ENCODE assay signal across 11 cellular contexts in the genomic region with DNA sequence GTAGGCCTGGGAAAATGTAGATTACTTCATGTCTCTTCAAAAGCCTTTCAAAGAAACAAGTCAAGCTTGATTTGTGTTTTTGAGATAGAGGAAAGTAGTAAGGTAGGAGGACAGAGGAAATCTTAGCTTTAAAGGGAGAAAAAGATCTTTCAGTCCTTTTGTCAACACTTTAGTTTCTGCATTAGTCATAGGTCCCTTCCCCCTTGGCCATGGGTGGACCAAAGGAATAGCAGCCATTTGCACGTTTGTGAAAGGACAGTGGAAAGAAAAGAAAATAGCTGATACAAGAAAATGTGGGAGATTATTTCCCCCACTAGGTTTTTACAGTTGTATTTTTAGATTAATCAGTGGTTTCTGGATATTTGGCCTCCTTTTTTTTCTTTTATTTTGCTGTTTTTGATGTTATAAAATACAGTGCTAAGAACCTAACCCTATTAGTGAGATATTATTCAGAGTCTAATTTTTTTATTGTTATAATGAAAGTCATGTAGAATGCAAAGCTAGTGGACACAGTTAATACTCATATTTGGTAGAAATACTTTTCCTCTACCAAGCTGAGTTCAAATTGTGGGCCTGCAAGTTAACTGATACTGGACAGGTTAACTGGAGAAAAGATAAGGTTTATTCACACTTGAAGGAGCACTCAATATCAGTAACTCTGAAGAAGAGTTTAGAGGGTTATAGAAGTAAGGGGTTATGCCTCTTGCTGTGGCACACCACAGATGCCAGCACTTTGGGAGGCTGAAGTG.
A peak's percentile ranks its signal among the peaks of the same experiment; 100 is the strongest.
DNase-seq lines count a peak whose midpoint lies in the region; ATAC-seq lines count a peak whose summit lies in the region.
"Had no signal": no experiment of that assay in that cellular context is flagged by ENCODE, and none has a peak within 500 bp of the region (broad histone marks: within the 10 kb centered on the region; RNA-seq: fewer than 3 reads in every experiment).

No MANE protein-coding gene starts in this region.

- peak overlapping the region; percentile 52 for H3K27ac Mint-ChIP-seq in activated T-helper 1 cell treated with anti-CD3 and anti-CD28 coated beads, Interleukin-12 subunit alpha, Interleukin-12 subunit beta, Interleukin-2, Interleukin-4 antibody, amounts not matched to agents 30 ng/mL and 10 ng/mL and 1 ng/mL, durations not matched to agents 14 hours and 24 hours and 36 hours

- H3K36me3 Mint-ChIP-seq in activated T-helper 1 cell treated with anti-CD3 and anti-CD28 coated beads, Interleukin-12 subunit alpha, Interleukin-12 subunit beta, Interleukin-2, Interleukin-4 antibody, amounts not matched to agents 30 ng/mL and 10 ng/mL and 1 ng/mL, durations not matched to agents 14 hours and 24 hours and 36 hours (ENCODE audit: low read depth) = peaks cover 19% of the 10 kb centered on the region

- no peak overlapping the region for H3K4me3 Mint-ChIP-seq in activated T-helper 1 cell treated with anti-CD3 and anti-CD28 coated beads, Interleukin-12 subunit alpha, Interleukin-12 subunit beta, Interleukin-2, Interleukin-4 antibody, amounts not matched to agents 30 ng/mL and 10 ng/mL and 1 ng/mL, durations not matched to agents 14 hours and 24 hours and 36 hours

- H3K4me1 Mint-ChIP-seq in activated T-helper 1 cell treated with anti-CD3 and anti-CD28 coated beads, Interleukin-12 subunit alpha, Interleukin-12 subunit beta, Interleukin-2, Interleukin-4 antibody, amounts not matched to agents 30 ng/mL and 10 ng/mL and 1 ng/mL, durations not matched to agents 14 hours and 24 hours and 36 hours (ENCODE audit: low read depth) = peaks cover 49% of the 10 kb centered on the region

- intact Hi-C loops in activated T-helper 1 cell treated with anti-CD3 and anti-CD28 coated beads, Interleukin-12 subunit alpha, Interleukin-12 subunit beta, Interleukin-2, Interleukin-4 antibody, amounts not matched to agents 30 ng/mL and 10 ng/mL and 1 ng/mL, durations not matched to agents 14 hours and 24 hours and 36 hours (cut with micrococcal nuclease) = loop anchor here (5.0 to 10.0 kb wide), 4 partner anchors 88 to 223 kb away; partner anchors contain the start of gene ZBTB5

- DNase-seq in ELR (ENCODE audit: low read depth) (peak; percentile 51), myocyte (ENCODE audit: low read depth) (peak; percentile 27), NCI-H2107 (lab: John Stamatoyannopoulos, UW) (no peak), NCI-H187 (lab: John Stamatoyannopoulos, UW) (no peak)
- DNase-seq in activated T-helper 1 cell treated with anti-CD3 and anti-CD28 coated beads, Interleukin-12 subunit alpha, Interleukin-12 subunit beta, Interleukin-2, Interleukin-4 antibody, amounts not matched to agents 30 ng/mL and 10 ng/mL and 1 ng/mL, durations not matched to agents 14 hours and 24 hours and 36 hours (ENCODE audit: low spot score) = no peak
- no peak for DNase-seq in activated CD4-positive, alpha-beta T cell treated with anti-CD3 and anti-CD28 coated beads, Interleukin-2, amount 50 U/mL, for 1 hour
- DNase-seq in stimulated activated naive CD4-positive, alpha-beta T cell (lab: John Stamatoyannopoulos, UW) = no peak
- DNase-seq: effector memory CD4-positive, alpha-beta T cell; GF-D8; NK-92 treated with Interleukin-12 subunit alpha and Interleukin-12 subunit beta, amount 100 ng/mL, for 24 hours had no signal

- H3K27me3 Mint-ChIP-seq in activated T-helper 1 cell treated with anti-CD3 and anti-CD28 coated beads, Interleukin-12 subunit alpha, Interleukin-12 subunit beta, Interleukin-2, Interleukin-4 antibody, amounts not matched to agents 30 ng/mL and 10 ng/mL and 1 ng/mL, durations not matched to agents 14 hours and 24 hours and 36 hours (ENCODE audit: insufficient read depth) = no peaks in the 10 kb centered on the region

- peak; percentile 44 for ATAC-seq in HG02885 (IDR thresholded peaks at IDR 0.05; ENCODE audit: poor library complexity, unreplicated experiment)

- H3K9me3 Mint-ChIP-seq in activated T-helper 1 cell treated with anti-CD3 and anti-CD28 coated beads, Interleukin-12 subunit alpha, Interleukin-12 subunit beta, Interleukin-2, Interleukin-4 antibody, amounts not matched to agents 30 ng/mL and 10 ng/mL and 1 ng/mL, durations not matched to agents 14 hours and 24 hours and 36 hours = peaks cover 2% of the 10 kb centered on the region

Comparison
In these comparisons a context has a peak if more than half of its experiments do, and no peak if none do; other contexts are left out.
1. DNase-seq: peak in ELR (single experiment) and myocyte (single experiment); none in activated T-helper 1 cell treated with anti-CD3 and anti-CD28 coated beads, Interleukin-12 subunit alpha, Interleukin-12 subunit beta, Interleukin-2, Interleukin-4 antibody, amounts not matched to agents 30 ng/mL and 10 ng/mL and 1 ng/mL, durations not matched to agents 14 hours and 24 hours and 36 hours (single experiment), NCI-H2107 (single experiment), NCI-H187 (0 of 2), activated CD4-positive, alpha-beta T cell treated with anti-CD3 and anti-CD28 coated beads, Interleukin-2, amount 50 U/mL, for 1 hour (single experiment) and stimulated activated naive CD4-positive, alpha-beta T cell (0 of 6).